In the genomic region with DNA sequence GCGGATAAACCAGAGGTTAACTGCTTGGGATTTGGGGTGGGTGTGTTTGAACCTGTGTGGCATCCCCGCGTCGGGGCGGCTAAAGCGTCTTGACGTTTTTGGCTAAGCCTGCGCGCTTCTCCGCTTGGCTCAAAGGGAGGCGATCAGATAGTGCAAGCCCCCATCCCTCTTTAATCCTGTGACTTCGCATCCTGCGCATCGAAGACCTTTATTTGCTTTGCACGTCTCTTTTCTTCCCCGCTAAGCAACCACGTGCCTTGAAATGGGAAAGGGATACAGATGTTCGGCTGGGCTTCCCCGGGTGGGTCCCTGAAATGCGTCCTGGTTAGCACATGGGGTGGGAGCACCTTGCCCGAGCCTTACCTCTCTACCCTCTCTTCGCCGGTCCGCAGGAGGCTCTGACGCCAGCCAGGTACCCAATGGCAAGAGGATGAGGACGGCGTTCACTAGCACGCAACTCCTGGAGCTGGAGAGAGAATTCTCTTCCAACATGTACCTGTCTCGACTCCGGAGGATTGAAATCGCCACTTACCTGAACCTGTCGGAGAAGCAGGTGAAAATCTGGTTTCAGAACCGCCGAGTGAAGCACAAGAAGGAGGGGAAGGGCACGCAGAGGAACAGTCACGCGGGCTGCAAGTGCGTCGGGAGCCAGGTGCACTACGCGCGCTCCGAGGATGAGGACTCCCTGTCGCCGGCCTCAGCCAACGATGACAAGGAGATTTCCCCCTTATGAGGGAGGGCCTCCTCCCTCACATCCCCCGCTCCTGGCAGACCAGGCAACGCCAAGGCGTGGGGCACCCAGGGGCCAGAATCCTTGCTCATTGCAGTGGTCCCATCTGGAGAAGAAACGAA, we compare ENCODE assay signal across 9 cellular contexts. TPM values are rescaled to one million over a fixed set of nuclear protein-coding genes. Genes with fewer than 3 reads are reported as not detected.
A peak's percentile ranks its signal among the peaks of the same experiment; 100 is the strongest.
DNase-seq lines count a peak whose midpoint lies in the region; ATAC-seq and TF ChIP-seq lines count a peak whose summit lies in the region.
"Had no signal": no experiment of that assay in that cellular context is flagged by ENCODE, and none has a peak within 500 bp of the region (broad histone marks: within the 10 kb centered on the region; RNA-seq: fewer than 3 reads in every experiment).

No MANE protein-coding gene starts in this region.

- H3K4me2 ChIP-seq in neuronal stem cell (ENCODE audit: insufficient read depth, low read length, poor library complexity, severe bottlenecking) = no peak overlapping the region

- CTCF ChIA-PET in CD8-positive, alpha-beta memory T cell (lab: Charles Lee) = no interaction called here

- no peak overlapping the region for H3K4ac ChIP-seq in neuronal stem cell (ENCODE audit: low read length)

- POLR2A ChIA-PET in CD8-positive, alpha-beta memory T cell (lab: Charles Lee) = no interaction called here

- intact Hi-C loops in dendritic cell treated with granulocyte-macrophage colony-stimulating factor and Interleukin-4, amounts not matched to agents 40 ng/mL and 50 ng/mL, for 4 days (cut with micrococcal nuclease) = no loop called here
- intact Hi-C loops in body of pancreas (cut with DNase I) = no loop called here

- H3K14ac ChIP-seq in neuronal stem cell (ENCODE audit: low read length) = no peak overlapping the region

- H3K9ac ChIP-seq in HUES64 (ENCODE audit: low read depth, low read length) (no peak overlapping the region), neuronal stem cell (ENCODE audit: low read depth, low read length, poor library complexity) (no peak overlapping the region)

- peak overlapping the region; percentile 74 for H2AFZ ChIP-seq in neuronal stem cell (ENCODE audit: low read length)

- no peak for DNase-seq in CD8-positive, alpha-beta memory T cell
- no peak for DNase-seq in neuronal stem cell (ENCODE audit: low spot score)
- no peak for DNase-seq in body of pancreas
- no peak for DNase-seq in 8988T

- no peaks in the 10 kb centered on the region for H3K36me3 ChIP-seq in CD8-positive, alpha-beta memory T cell (ENCODE audit: insufficient read depth, low read length)
- H3K36me3 ChIP-seq in HUES64 (ENCODE audit: insufficient read depth, low read length) (no peaks in the 10 kb centered on the region), neuronal stem cell (replicated peaks in 1 of 2; ENCODE audit: control insufficient read depth in 2 of 2, insufficient read depth in 2 of 2, low read length in 2 of 2) (no peaks in the 10 kb centered on the region), gastroesophageal sphincter (no peaks in the 10 kb centered on the region), body of pancreas (replicated peaks in 1 of 2; ENCODE audit: insufficient read depth in 1 of 2, low read depth in 2 of 2) (no peaks in the 10 kb centered on the region)

- no peak overlapping the region for H4K91ac ChIP-seq in neuronal stem cell (ENCODE audit: low read depth, low read length, poor library complexity)

- no peaks in the 10 kb centered on the region for H3K36me3 Mint-ChIP-seq in CD8-positive, alpha-beta memory T cell
- H3K36me3 Mint-ChIP-seq in dendritic cell treated with granulocyte-macrophage colony-stimulating factor and Interleukin-4, amounts not matched to agents 40 ng/mL and 50 ng/mL, for 4 days (ENCODE audit: low read depth) = no peaks in the 10 kb centered on the region

- H3K27ac ChIP-seq in CD8-positive, alpha-beta memory T cell (ENCODE audit: low read depth, low read length) = no peak overlapping the region
- H3K27ac ChIP-seq in HUES64 (ENCODE audit: low read depth, low read length) (no peak overlapping the region), neuronal stem cell (replicated peaks; ENCODE audit: low read length) (no peak overlapping the region), gastroesophageal sphincter (no peak overlapping the region), body of pancreas (no peak overlapping the region)

- ATAC-seq in gastroesophageal sphincter = no peak
- no peak for ATAC-seq in body of pancreas
- no peak for ATAC-seq in GM18517 (IDR thresholded peaks at IDR 0.05; ENCODE audit: unreplicated experiment)

- H3K27ac Mint-ChIP-seq in CD8-positive, alpha-beta memory T cell = peak overlapping the region in 1 of 8 donors; percentile 44
- no peak overlapping the region for H3K27ac Mint-ChIP-seq in dendritic cell treated with granulocyte-macrophage colony-stimulating factor and Interleukin-4, amounts not matched to agents 40 ng/mL and 50 ng/mL, for 4 days

- no peak overlapping the region for H2BK12ac ChIP-seq in neuronal stem cell (ENCODE audit: low read length)

- H2BK5ac ChIP-seq in neuronal stem cell (ENCODE audit: low read length) = no peak overlapping the region

- peaks cover 0 to 1% (median 0%) of the 10 kb centered on the region in 5 donors for H3K9me3 Mint-ChIP-seq in CD8-positive, alpha-beta memory T cell
- no peaks in the 10 kb centered on the region for H3K9me3 Mint-ChIP-seq in dendritic cell treated with granulocyte-macrophage colony-stimulating factor and Interleukin-4, amounts not matched to agents 40 ng/mL and 50 ng/mL, for 4 days

- H3K18ac ChIP-seq in neuronal stem cell (ENCODE audit: low read length) = peak overlapping the region; percentile 60

- TF ChIP-seq CTCF in gastroesophageal sphincter (IDR thresholded peaks at IDR 0.05) (no peak), body of pancreas (IDR thresholded peaks at IDR 0.05) (no peak)

- no peaks in the 10 kb centered on the region for H3K9me3 ChIP-seq in CD8-positive, alpha-beta memory T cell (ENCODE audit: low read length)
- H3K9me3 ChIP-seq in HUES64 (ENCODE audit: insufficient read depth, low read depth, low read length) = no peaks in the 10 kb centered on the region
- no peaks in the 10 kb centered on the region for H3K9me3 ChIP-seq in neuronal stem cell (replicated peaks in 1 of 2; ENCODE audit: control insufficient read depth in 2 of 2, insufficient read depth in 1 of 2, low read depth in 1 of 2, low read length in 2 of 2)
- H3K9me3 ChIP-seq in gastroesophageal sphincter = no peaks in the 10 kb centered on the region
- H3K9me3 ChIP-seq in body of pancreas = no peaks in the 10 kb centered on the region

- H3K23ac ChIP-seq in neuronal stem cell (ENCODE audit: low read depth, low read length, poor library complexity) = peak overlapping the region; percentile 0

- H2BK120ac ChIP-seq in neuronal stem cell (ENCODE audit: low read depth, low read length) = no peak overlapping the region

- peaks cover 80% of the 10 kb centered on the region for H3K27me3 ChIP-seq in CD8-positive, alpha-beta memory T cell (ENCODE audit: insufficient read depth, low read length, poor library complexity, severe bottlenecking)
- peaks cover 100% of the 10 kb centered on the region for H3K27me3 ChIP-seq in HUES64 (ENCODE audit: insufficient read depth, low read length)
- H3K27me3 ChIP-seq in neuronal stem cell (ENCODE audit: control insufficient read depth in 3 of 3, insufficient read depth in 3 of 3, low read depth in 1 of 3, low read length in 3 of 3) = peaks cover 38 to 99% (median 94%) of the 10 kb centered on the region in 3 experiments
- H3K27me3 ChIP-seq in gastroesophageal sphincter = peaks cover 100% of the 10 kb centered on the region
- peaks cover 0 to 35% of the 10 kb centered on the region in 2 donors for H3K27me3 ChIP-seq in body of pancreas

- peaks cover 77 to 91% of the 10 kb centered on the region in 2 donors for H3K27me3 Mint-ChIP-seq in CD8-positive, alpha-beta memory T cell
- H3K27me3 Mint-ChIP-seq in dendritic cell treated with granulocyte-macrophage colony-stimulating factor and Interleukin-4, amounts not matched to agents 40 ng/mL and 50 ng/mL, for 4 days = peaks cover 94% of the 10 kb centered on the region

- peak overlapping the region; percentile 32 for H3K4me3 ChIP-seq in CD8-positive, alpha-beta memory T cell (ENCODE audit: low read length)
- H3K4me3 ChIP-seq in HUES64 (ENCODE audit: low read length) = 0 out of 2 replicates have a peak overlapping the region, but pooled peaks have one; percentile 3
- no peak overlapping the region for H3K4me3 ChIP-seq in neuronal stem cell (ENCODE audit: low read length in 2 of 2)
- H3K4me3 ChIP-seq in gastroesophageal sphincter = peak overlapping the region in 1 of 2 donors; percentile 46
- no peak overlapping the region for H3K4me3 ChIP-seq in body of pancreas

- peak overlapping the region; percentile 53 to 78 (median 69) for H3K4me3 Mint-ChIP-seq in CD8-positive, alpha-beta memory T cell
- peak overlapping the region; percentile 66 for H3K4me3 Mint-ChIP-seq in dendritic cell treated with granulocyte-macrophage colony-stimulating factor and Interleukin-4, amounts not matched to agents 40 ng/mL and 50 ng/mL, for 4 days

- WGBS in HUES64 = under 1% methylated on average over 50 of the region's 50 CpGs
- WGBS in neuronal stem cell (ENCODE audit: extremely low coverage in 2 of 2, insufficient read length in 2 of 2, insufficient replicate concordance in 1 of 2), 2 donors = no CpG with 5 or more reads among the region's 50 CpGs
- WGBS in gastroesophageal sphincter (ENCODE audit: low coverage in 1 of 2), 2 donors = 3 to 7% methylated on average over 13 to 17 of the region's 50 CpGs
- WGBS in body of pancreas, 2 donors = 5 to 10% methylated on average over 32 to 50 of the region's 50 CpGs

- H2BK15ac ChIP-seq in neuronal stem cell (ENCODE audit: low read length) = no peak overlapping the region

- peaks cover 26% of the 10 kb centered on the region for H3K4me1 ChIP-seq in CD8-positive, alpha-beta memory T cell (ENCODE audit: insufficient read depth, low read length)
- H3K4me1 ChIP-seq in HUES64 (ENCODE audit: insufficient read depth, low read length) (peaks cover 38% of the 10 kb centered on the region), neuronal stem cell (ENCODE audit: control insufficient read depth in 2 of 2, insufficient read depth in 1 of 2, low read depth in 1 of 2, low read length in 2 of 2) (peaks cover 11 to 21% of the 10 kb centered on the region in 2 donors), gastroesophageal sphincter (peaks cover 0 to 42% (median 20%) of the 10 kb centered on the region in 3 donors), body of pancreas (peaks cover 29% of the 10 kb centered on the region)

- H3K79me1 ChIP-seq in neuronal stem cell (ENCODE audit: low read depth, low read length) = no peaks in the 10 kb centered on the region

- TF ChIP-seq EP300 in gastroesophageal sphincter (IDR thresholded peaks at IDR 0.05) = no peak

- peaks cover 25 to 60% (median 48%) of the 10 kb centered on the region in 3 donors for H3K4me1 Mint-ChIP-seq in CD8-positive, alpha-beta memory T cell
- H3K4me1 Mint-ChIP-seq in dendritic cell treated with granulocyte-macrophage colony-stimulating factor and Interleukin-4, amounts not matched to agents 40 ng/mL and 50 ng/mL, for 4 days (ENCODE audit: low read depth) = peaks cover 68% of the 10 kb centered on the region

- H4K8ac ChIP-seq in neuronal stem cell (ENCODE audit: low read depth, low read length) = no peak overlapping the region

- no peak for TF ChIP-seq POLR2A in gastroesophageal sphincter (IDR thresholded peaks at IDR 0.05)
- no peak for TF ChIP-seq POLR2A in body of pancreas (IDR thresholded peaks at IDR 0.05)

- H2AK5ac ChIP-seq in neuronal stem cell (ENCODE audit: low read depth, low read length) = peak overlapping the region; percentile 42

RNA-seq across cellular contexts. Expression of a gene that starts 1.5 kb away (rescaled TPM):
- total RNA-seq in CD8-positive, alpha-beta memory T cell = not detected
- polyA plus RNA-seq in CD8-positive, alpha-beta memory T cell = not detected
- not detected for polyA plus RNA-seq in HUES64 (2013, experiment 1 of 2)
- not detected for polyA plus RNA-seq in HUES64 (2013, experiment 2 of 2)
- not detected for polyA plus RNA-seq in neuronal stem cell (2013, experiment 1 of 2)
- not detected for polyA plus RNA-seq in neuronal stem cell (2013, experiment 2 of 2)
- total RNA-seq in gastroesophageal sphincter (not detected), body of pancreas (not detected)
- total RNA-seq: kidney epithelial cell had no signal

RNA-seq across cellular contexts. Expression of a gene that starts 37.0 kb away (rescaled TPM):
- total RNA-seq in CD8-positive, alpha-beta memory T cell = 10 to 100 TPM; 25.0 to 27.9 TPM
- 57.3 TPM for polyA plus RNA-seq in CD8-positive, alpha-beta memory T cell
- 11.6 TPM for polyA plus RNA-seq in HUES64 (2013, experiment 1 of 2)
- polyA plus RNA-seq in HUES64 (2013, experiment 2 of 2) = 9.3 TPM
- polyA plus RNA-seq in neuronal stem cell (2013, experiment 1 of 2) = 8.4 TPM
- 8.9 TPM for polyA plus RNA-seq in neuronal stem cell (2013, experiment 2 of 2)
- total RNA-seq in gastroesophageal sphincter (10 to 100 TPM; 25.0 to 37.7 (median 29.2) TPM), body of pancreas (10 to 100 TPM in 1 of 2 donors, 1 to 10 TPM in 1; 6.9 to 18.9 TPM)

Comparison
In these comparisons a context has a peak if more than half of its experiments do, and no peak if none do; other contexts are left out.
1. H3K4me3 ChIP-seq: peak in CD8-positive, alpha-beta memory T cell (single experiment) and HUES64 (single experiment); none in neuronal stem cell (0 of 2) and body of pancreas (0 of 2).